Comparison of ENCODE assay signal across 16 cellular contexts in the genomic region with DNA sequence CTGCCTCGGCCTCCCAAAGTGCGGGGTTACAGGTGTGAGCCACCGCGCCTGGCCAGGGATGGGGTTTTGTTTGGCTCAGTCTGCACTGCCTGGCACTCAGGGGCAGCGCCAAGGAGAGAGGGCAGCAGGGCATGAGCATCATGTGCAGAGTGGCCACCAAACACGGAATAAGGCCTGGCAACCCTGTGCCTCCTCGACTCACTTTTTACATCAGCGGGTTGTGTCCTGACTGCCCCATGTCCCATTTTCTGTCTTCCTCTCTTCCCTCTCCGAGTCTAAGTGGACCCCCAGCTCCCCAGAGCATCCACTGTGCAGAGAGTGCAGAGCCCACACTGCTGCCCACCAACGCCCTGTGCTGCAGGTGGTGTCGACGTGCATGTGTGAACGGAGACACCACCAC.
"Had no signal": no experiment of that assay in that cellular context is flagged by ENCODE, and none has a peak within 500 bp of the region (broad histone marks: within the 10 kb centered on the region; RNA-seq: fewer than 3 reads in every experiment).

No MANE protein-coding gene starts in this region.

- H3K4me3 ChIP-seq: gastrocnemius medialis, heart left ventricle, left lung, tibial artery had no signal

- H3K9me3 ChIP-seq: gastrocnemius medialis, heart left ventricle, left lung, tibial artery had no signal

- H3K27me3 ChIP-seq: gastrocnemius medialis, heart left ventricle, left lung, tibial artery had no signal

- H3K4me3 Mint-ChIP-seq: activated B cell treated with CpG ODN at 0.5 μM for 24 hours; activated CD4-positive, alpha-beta memory T cell treated with anti-CD3 and anti-CD28 coated beads, Interleukin-2, amount 10 ng/mL, durations not matched to agents 7 days and 5 days; activated CD8-positive, alpha-beta memory T cell treated with anti-CD3 and anti-CD28 coated beads, Interleukin-2, amount 10 ng/mL, durations not matched to agents 7 days and 5 days; activated naive CD8-positive, alpha-beta T cell treated with anti-CD3 and anti-CD28 coated beads, Interleukin-2, amount 50 U/mL, for 24 hours; brain had no signal

- H3K4me1 Mint-ChIP-seq: activated B cell treated with CpG ODN at 0.5 μM for 24 hours; activated CD4-positive, alpha-beta memory T cell treated with anti-CD3 and anti-CD28 coated beads, Interleukin-2, amount 10 ng/mL, durations not matched to agents 7 days and 5 days; activated naive CD8-positive, alpha-beta T cell treated with anti-CD3 and anti-CD28 coated beads, Interleukin-2, amount 50 U/mL, for 24 hours; brain; T-cell had no signal

- DNase-seq: activated B cell treated with CpG ODN at 0.5 μM for 24 hours; activated CD4-positive, alpha-beta memory T cell treated with anti-CD3 and anti-CD28 coated beads, Interleukin-2, amount 10 ng/mL, durations not matched to agents 7 days and 5 days; activated CD4-positive, alpha-beta T cell treated with anti-CD3 and anti-CD28 coated beads for 4 hours; activated CD8-positive, alpha-beta memory T cell treated with anti-CD3 and anti-CD28 coated beads, Interleukin-2, amount 10 ng/mL, durations not matched to agents 7 days and 5 days; activated naive CD4-positive, alpha-beta T cell treated with Interleukin-2 at 50 U/mL for 16 hours; activated naive CD8-positive, alpha-beta T cell treated with anti-CD3 and anti-CD28 coated beads, Interleukin-2, amount 50 U/mL, for 24 hours; gastrocnemius medialis; heart left ventricle; left lung; mammary epithelial cell; stimulated activated naive CD4-positive, alpha-beta T cell treated with Interleukin-2 at 50 U/mL for 16 hours; T-cell had no signal

- H3K27ac Mint-ChIP-seq: activated B cell treated with CpG ODN at 0.5 μM for 24 hours; activated CD4-positive, alpha-beta memory T cell treated with anti-CD3 and anti-CD28 coated beads, Interleukin-2, amount 10 ng/mL, durations not matched to agents 7 days and 5 days; activated CD8-positive, alpha-beta memory T cell treated with anti-CD3 and anti-CD28 coated beads, Interleukin-2, amount 10 ng/mL, durations not matched to agents 7 days and 5 days; activated naive CD8-positive, alpha-beta T cell treated with anti-CD3 and anti-CD28 coated beads, Interleukin-2, amount 50 U/mL, for 24 hours; activated T-helper 2 cell treated with anti-CD3 and anti-CD28 coated beads, Interferon-gamma antibody, Interleukin-2, Interleukin-4, amounts not matched to agents 10 μg/mL and 5 μg/mL and 100 μg/mL, durations not matched to agents 14 hours and 24 hours and 36 hours; T-cell had no signal

- ATAC-seq: activated CD8-positive, alpha-beta memory T cell treated with anti-CD3 and anti-CD28 coated beads, Interleukin-2, amount 10 ng/mL, durations not matched to agents 7 days and 5 days; activated naive CD8-positive, alpha-beta T cell treated with anti-CD3 and anti-CD28 coated beads, Interleukin-2, amount 50 U/mL, for 24 hours; gastrocnemius medialis; left lung; SK-N-SH treated with all-trans-retinoic acid at 6 μM for 48 hours; T-cell had no signal

- H3K27ac ChIP-seq: gastrocnemius medialis, heart left ventricle, left lung, tibial artery had no signal

- H3K9me3 Mint-ChIP-seq: activated B cell treated with CpG ODN at 0.5 μM for 24 hours; activated CD4-positive, alpha-beta memory T cell treated with anti-CD3 and anti-CD28 coated beads, Interleukin-2, amount 10 ng/mL, durations not matched to agents 7 days and 5 days; activated naive CD8-positive, alpha-beta T cell treated with anti-CD3 and anti-CD28 coated beads, Interleukin-2, amount 50 U/mL, for 24 hours; activated T-helper 2 cell treated with anti-CD3 and anti-CD28 coated beads, Interferon-gamma antibody, Interleukin-2, Interleukin-4, amounts not matched to agents 10 μg/mL and 5 μg/mL and 100 μg/mL, durations not matched to agents 14 hours and 24 hours and 36 hours; brain; T-cell had no signal

- H3K4me1 ChIP-seq: gastrocnemius medialis, heart left ventricle, left lung, tibial artery had no signal

- H3K27me3 Mint-ChIP-seq: activated B cell treated with CpG ODN at 0.5 μM for 24 hours; activated CD4-positive, alpha-beta memory T cell treated with anti-CD3 and anti-CD28 coated beads, Interleukin-2, amount 10 ng/mL, durations not matched to agents 7 days and 5 days; activated CD8-positive, alpha-beta memory T cell treated with anti-CD3 and anti-CD28 coated beads, Interleukin-2, amount 10 ng/mL, durations not matched to agents 7 days and 5 days; activated naive CD8-positive, alpha-beta T cell treated with anti-CD3 and anti-CD28 coated beads, Interleukin-2, amount 50 U/mL, for 24 hours; brain; T-cell had no signal
